In the genomic region with DNA sequence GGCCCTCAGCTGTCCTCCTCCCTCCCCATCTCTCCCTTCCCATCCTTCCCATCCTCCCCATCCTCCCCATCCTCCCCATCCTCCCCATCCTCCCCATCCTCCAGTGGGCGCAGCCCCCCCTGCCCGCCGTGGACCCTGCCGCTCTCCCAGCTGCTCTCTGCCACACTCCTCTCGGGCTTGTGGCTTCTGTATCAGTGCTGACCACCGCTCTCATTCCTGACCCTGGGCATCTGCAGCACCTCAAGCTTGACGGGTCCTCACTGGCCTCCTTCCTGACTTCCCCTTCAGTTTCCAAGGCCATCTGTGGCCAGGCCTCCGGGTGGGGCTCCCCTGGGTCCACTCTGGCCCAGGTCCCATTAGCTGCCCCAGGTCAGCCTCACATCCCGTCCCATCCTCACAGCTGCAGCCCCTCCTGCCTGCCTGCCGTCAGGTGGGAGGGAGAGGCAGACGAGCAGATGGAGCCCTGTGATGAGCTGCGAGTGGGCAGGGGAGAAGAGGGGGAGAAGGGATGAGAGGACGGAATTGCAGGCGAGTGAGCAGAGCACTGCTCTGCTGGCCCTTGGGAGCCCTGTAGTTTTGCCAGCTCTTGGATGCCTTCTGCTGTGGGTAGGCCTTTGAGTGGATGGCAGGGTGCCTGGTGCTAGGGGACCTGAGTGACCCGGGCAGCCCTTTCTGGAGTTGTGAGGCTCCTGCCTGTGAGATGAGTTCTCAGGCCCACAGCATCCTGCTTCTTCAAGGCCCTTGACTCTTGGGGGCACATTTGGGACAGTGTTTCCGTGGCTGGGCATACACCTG, we compare ENCODE assay signal across 1 cellular context.
TF ChIP-seq lines count a peak whose summit lies in the region.

No MANE protein-coding gene starts in this region.

TF ChIP-seq in GM23338, 12 proteins besides CTCF, POLR2A, EP300 and RAD21 (continued from another document):
- TF ChIP-seq, protein P1, sequence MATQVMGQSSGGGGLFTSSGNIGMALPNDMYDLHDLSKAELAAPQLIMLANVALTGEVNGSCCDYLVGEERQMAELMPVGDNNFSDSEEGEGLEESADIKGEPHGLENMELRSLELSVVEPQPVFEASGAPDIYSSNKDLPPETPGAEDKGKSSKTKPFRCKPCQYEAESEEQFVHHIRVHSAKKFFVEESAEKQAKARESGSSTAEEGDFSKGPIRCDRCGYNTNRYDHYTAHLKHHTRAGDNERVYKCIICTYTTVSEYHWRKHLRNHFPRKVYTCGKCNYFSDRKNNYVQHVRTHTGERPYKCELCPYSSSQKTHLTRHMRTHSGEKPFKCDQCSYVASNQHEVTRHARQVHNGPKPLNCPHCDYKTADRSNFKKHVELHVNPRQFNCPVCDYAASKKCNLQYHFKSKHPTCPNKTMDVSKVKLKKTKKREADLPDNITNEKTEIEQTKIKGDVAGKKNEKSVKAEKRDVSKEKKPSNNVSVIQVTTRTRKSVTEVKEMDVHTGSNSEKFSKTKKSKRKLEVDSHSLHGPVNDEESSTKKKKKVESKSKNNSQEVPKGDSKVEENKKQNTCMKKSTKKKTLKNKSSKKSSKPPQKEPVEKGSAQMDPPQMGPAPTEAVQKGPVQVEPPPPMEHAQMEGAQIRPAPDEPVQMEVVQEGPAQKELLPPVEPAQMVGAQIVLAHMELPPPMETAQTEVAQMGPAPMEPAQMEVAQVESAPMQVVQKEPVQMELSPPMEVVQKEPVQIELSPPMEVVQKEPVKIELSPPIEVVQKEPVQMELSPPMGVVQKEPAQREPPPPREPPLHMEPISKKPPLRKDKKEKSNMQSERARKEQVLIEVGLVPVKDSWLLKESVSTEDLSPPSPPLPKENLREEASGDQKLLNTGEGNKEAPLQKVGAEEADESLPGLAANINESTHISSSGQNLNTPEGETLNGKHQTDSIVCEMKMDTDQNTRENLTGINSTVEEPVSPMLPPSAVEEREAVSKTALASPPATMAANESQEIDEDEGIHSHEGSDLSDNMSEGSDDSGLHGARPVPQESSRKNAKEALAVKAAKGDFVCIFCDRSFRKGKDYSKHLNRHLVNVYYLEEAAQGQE (IDR thresholded peaks at IDR 0.05; ENCODE audit: unreplicated experiment), result no peak
- TF ChIP-seq, protein P2, sequence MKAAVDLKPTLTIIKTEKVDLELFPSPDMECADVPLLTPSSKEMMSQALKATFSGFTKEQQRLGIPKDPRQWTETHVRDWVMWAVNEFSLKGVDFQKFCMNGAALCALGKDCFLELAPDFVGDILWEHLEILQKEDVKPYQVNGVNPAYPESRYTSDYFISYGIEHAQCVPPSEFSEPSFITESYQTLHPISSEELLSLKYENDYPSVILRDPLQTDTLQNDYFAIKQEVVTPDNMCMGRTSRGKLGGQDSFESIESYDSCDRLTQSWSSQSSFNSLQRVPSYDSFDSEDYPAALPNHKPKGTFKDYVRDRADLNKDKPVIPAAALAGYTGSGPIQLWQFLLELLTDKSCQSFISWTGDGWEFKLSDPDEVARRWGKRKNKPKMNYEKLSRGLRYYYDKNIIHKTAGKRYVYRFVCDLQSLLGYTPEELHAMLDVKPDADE (IDR thresholded peaks at IDR 0.05), result no peak
- TF ChIP-seq STAT1 (IDR thresholded peaks at IDR 0.05; ENCODE audit: unreplicated experiment) (no peak), ZNF331 (CRISPR knock-in tag; IDR thresholded peaks at IDR 0.05; ENCODE audit: low read depth) (no peak), NANOG (IDR thresholded peaks at IDR 0.05; ENCODE audit: borderline replicate concordance) (no peak), JUNB (IDR thresholded peaks at IDR 0.05; ENCODE audit: unreplicated experiment) (no peak), CREB1 (CRISPR knock-in tag; IDR thresholded peaks at IDR 0.05; ENCODE audit: low read depth) (no peak)
